ENCODE assay signal across 7 cellular contexts in the genomic region with DNA sequence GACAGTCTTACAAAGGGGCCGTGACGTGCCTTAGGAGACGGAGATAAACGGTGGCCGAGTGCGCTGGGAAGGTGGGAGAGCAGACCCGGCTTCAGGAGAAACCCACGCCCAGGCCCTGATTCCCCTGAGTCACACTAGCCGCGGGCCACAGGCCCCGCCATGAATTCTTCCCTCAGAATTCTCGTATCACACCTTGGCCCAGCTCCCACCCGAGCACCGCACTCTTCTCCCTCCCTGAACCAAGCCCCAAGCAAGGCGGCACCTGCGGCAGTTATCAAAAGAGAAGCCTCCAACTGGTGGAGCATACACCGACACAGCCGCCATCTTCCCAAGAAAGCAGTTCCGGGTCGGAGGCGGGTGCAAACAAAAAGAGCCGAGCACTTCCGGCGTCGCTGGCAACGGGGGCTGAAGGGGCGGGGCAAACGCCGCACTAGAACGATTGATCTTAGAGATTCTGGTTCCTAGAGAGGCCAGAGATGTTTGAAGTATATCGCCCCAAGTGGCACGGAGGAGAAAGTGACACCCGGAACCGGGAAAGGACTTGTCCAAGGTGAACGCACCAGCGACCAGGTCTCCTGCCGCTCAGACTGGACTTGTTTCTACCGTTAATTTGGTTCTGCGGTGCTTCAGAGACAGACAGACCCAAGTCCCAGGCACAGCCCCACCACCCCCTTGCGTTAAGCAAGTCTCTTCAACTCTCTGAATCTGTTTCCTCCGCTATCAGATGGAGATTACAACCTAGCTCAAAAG. TPM values are rescaled to one million over a fixed set of nuclear protein-coding genes. Genes with fewer than 3 reads are reported as not detected.
DNase-seq lines count a peak whose midpoint lies in the region; ATAC-seq and TF ChIP-seq lines count a peak whose summit lies in the region.

Gene PSMB7, minus strand, starts transcription at position 341 of the 750 bp plus-strand sequence. Its CDS starts 17 bp downstream, at position 324.

- H2AFZ ChIP-seq in hepatocyte = peak within 1 kb of the TSS; percentile 73

- H3K79me2 ChIP-seq in hepatocyte = peaks cover 31% of the 10 kb centered on the region

- DNase-seq in NCI-H1930 (lab: John Stamatoyannopoulos, UW) = peak; percentile 95 to 98
- DNase-seq in T-helper 22 cell (ENCODE audit: low read depth) = peak; percentile 94
- peak; percentile 93 for DNase-seq in astrocyte of the cerebellum (ENCODE audit: low read depth)
- DNase-seq in hepatocyte (ENCODE audit: low spot score) = peak; percentile 98
- peak; percentile 97 for DNase-seq in retina

- H3K36me3 ChIP-seq in hepatocyte (replicated peaks; ENCODE audit: insufficient read depth, low read depth) = peaks cover 8% of the 10 kb centered on the region

- peak within 1 kb of the TSS; percentile 97 for H3K4me2 ChIP-seq in hepatocyte

- H3K4me1 ChIP-seq in hepatocyte (ENCODE audit: insufficient read depth) = peaks cover 11% of the 10 kb centered on the region

- H3K27ac ChIP-seq in hepatocyte = peak within 1 kb of the TSS; percentile 61

- peak; percentile 78 for TF ChIP-seq CTCF in astrocyte of the cerebellum (IDR thresholded peaks at IDR 0.05; ENCODE audit: low read depth, low read length, missing control alignments)
- TF ChIP-seq CTCF in hepatocyte (IDR thresholded peaks at IDR 0.05; ENCODE audit: poor library complexity) = peak; percentile 89

- no peaks in the 10 kb centered on the region for H3K9me2 ChIP-seq in hepatocyte (replicated peaks; ENCODE audit: insufficient read depth)

- H3K9me3 ChIP-seq in hepatocyte (ENCODE audit: low read depth) = no peaks in the 10 kb centered on the region

- in situ Hi-C loops in astrocyte of the cerebellum (cut with HindIII; ENCODE audit: low sequenced_read_pairs) = loop anchor here (5.0 kb wide), 1 partner anchor 122 kb away; no protein-coding TSS in a partner anchor

- H3K4me3 ChIP-seq in astrocyte of the cerebellum (ENCODE audit: low read depth, low read length) (peak within 1 kb of the TSS; percentile 98), hepatocyte (peak within 1 kb of the TSS; percentile 95)

- H3K27me3 ChIP-seq in hepatocyte = no peaks in the 10 kb centered on the region

- ATAC-seq in GM18498 (IDR thresholded peaks at IDR 0.05; ENCODE audit: unreplicated experiment) (peak; percentile 90), HG02970 (IDR thresholded peaks at IDR 0.05; ENCODE audit: low FRiP score, unreplicated experiment) (peak; percentile 83)

- no peaks in the 10 kb centered on the region for H4K20me1 ChIP-seq in hepatocyte (ENCODE audit: insufficient read depth, poor library complexity, severe bottlenecking)

- 9% methylated on average over 40 of the region's 41 CpGs for WGBS in hepatocyte (ENCODE audit: low lambda C conversion rate, missing lambda C conversion rate)

RNA-seq across cellular contexts. Expression of gene PSMB7, which starts in this region (rescaled TPM):
- 197 and 212 TPM in 2 replicates for total RNA-seq in hepatocyte
- 189 and 226 TPM in 2 replicates for polyA plus RNA-seq in hepatocyte

Comparison
In these comparisons a context has a peak if more than half of its experiments do, and no peak if none do; other contexts are left out.
1. Peak in every context shown above with its lines: DNase-seq, ATAC-seq, H3K4me3 ChIP-seq and H3K27ac ChIP-seq.